17 cellular contexts compared by ENCODE assay signal in the genomic region with DNA sequence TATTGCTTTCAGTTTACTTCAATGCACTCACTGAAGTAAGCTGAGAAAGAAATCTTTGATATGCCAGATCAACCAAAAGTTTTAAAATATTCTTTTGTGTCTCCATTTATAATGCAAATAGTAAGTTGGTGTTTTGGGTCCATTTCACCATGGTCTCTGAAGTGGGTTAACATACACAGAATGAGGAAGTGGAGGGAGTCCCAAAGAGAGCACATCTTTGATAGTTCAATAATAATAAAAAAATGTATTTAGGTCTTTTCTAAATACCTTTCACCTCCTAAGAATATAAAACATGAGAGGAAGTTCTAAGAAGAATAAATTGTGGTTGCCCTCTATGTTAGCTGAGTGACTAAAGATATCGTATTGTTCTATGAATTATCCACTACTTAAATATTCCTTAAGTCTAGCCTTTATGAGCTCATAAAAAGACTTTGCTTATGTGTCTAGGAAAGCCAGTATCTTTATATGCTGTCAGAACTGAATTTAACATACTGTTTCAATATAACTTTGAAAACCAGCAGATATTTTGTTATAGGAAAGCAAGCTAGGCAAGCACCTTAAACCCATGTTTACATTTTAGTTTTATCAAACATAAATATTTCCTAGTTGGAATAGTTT.
DNase-seq lines count a peak whose midpoint lies in the region; ATAC-seq and TF ChIP-seq lines count a peak whose summit lies in the region.
"Had no signal": no experiment of that assay in that cellular context is flagged by ENCODE, and none has a peak within 500 bp of the region (broad histone marks: within the 10 kb centered on the region; RNA-seq: fewer than 3 reads in every experiment).

No MANE protein-coding gene starts in this region.

- no peaks in the 10 kb centered on the region for H3K27me3 ChIP-seq in BLaER1 treated with 17β-estradiol and CSF1 and Interleukin-3, amounts not matched to agents 10 nM and 100 nM
- H3K27me3 ChIP-seq in SU-DHL-6 (ENCODE audit: low read length) = no peaks in the 10 kb centered on the region
- H3K27me3 ChIP-seq in smooth muscle cell (ENCODE audit: low read depth) = no peaks in the 10 kb centered on the region

- no peaks in the 10 kb centered on the region for H4K20me1 ChIP-seq in BLaER1 treated with 17β-estradiol and CSF1 and Interleukin-3, amounts not matched to agents 10 nM and 100 nM
- H4K20me1 ChIP-seq in SU-DHL-6 (ENCODE audit: low read depth, low read length) = no peaks in the 10 kb centered on the region
- H4K20me1 ChIP-seq in smooth muscle cell (ENCODE audit: low read depth) = no peaks in the 10 kb centered on the region

- peaks cover 0 to 16% (median 6%) of the 10 kb centered on the region in 11 experiments; a peak in 9 of 22 replicates for H3K9me3 ChIP-seq in BLaER1 treated with 17β-estradiol and CSF1 and Interleukin-3, amounts not matched to agents 10 nM and 100 nM (replicated peaks in 1 of 11)
- H3K9me3 ChIP-seq in SU-DHL-6 (ENCODE audit: insufficient read depth, low read length) = no peaks in the 10 kb centered on the region
- H3K9me3 ChIP-seq in smooth muscle cell (replicated peaks; ENCODE audit: low read depth) = no peaks in the 10 kb centered on the region

- H3K4me2 ChIP-seq in BLaER1 treated with 17β-estradiol and CSF1 and Interleukin-3, amounts not matched to agents 10 nM and 100 nM = peak overlapping the region; percentile 10 to 87 (median 78); a peak in 18 of 22 replicates
- peak overlapping the region; percentile 53 for H3K4me2 ChIP-seq in SU-DHL-6 (ENCODE audit: low read depth, low read length, poor library complexity, severe bottlenecking)
- H3K4me2 ChIP-seq in smooth muscle cell = peak overlapping the region; percentile 57

- no peak overlapping the region for H3K9ac ChIP-seq in BLaER1 treated with 17β-estradiol and CSF1 and Interleukin-3, amounts not matched to agents 10 nM and 100 nM
- no peak overlapping the region for H3K9ac ChIP-seq in SU-DHL-6 (ENCODE audit: low read length)
- no peak overlapping the region for H3K9ac ChIP-seq in smooth muscle cell (ENCODE audit: low read depth)

- H3K4me3 ChIP-seq in BLaER1 treated with 17β-estradiol and CSF1 and Interleukin-3, amounts not matched to agents 10 nM and 100 nM = no peak overlapping the region
- H3K4me3 ChIP-seq in SU-DHL-6 (ENCODE audit: insufficient read depth, low read length, poor library complexity, severe bottlenecking) (no peak overlapping the region), smooth muscle cell (no peak overlapping the region)

- 42% methylated on average over 1 of the region's 1 CpG for WGBS in smooth muscle cell (ENCODE audit: low lambda C conversion rate)

- H2AFZ ChIP-seq in SU-DHL-6 (ENCODE audit: low read depth, low read length, severe bottlenecking) (no peak overlapping the region), smooth muscle cell (ENCODE audit: low read depth) (peak overlapping the region; percentile 71)

- peaks cover 62 to 98% (median 67%) of the 10 kb centered on the region in 10 experiments for H3K4me1 ChIP-seq in BLaER1 treated with 17β-estradiol and CSF1 and Interleukin-3, amounts not matched to agents 10 nM and 100 nM
- H3K4me1 ChIP-seq in smooth muscle cell (ENCODE audit: low read depth) = no peaks in the 10 kb centered on the region

- no peaks in the 10 kb centered on the region for H3K79me2 ChIP-seq in SU-DHL-6 (ENCODE audit: insufficient read depth, low read length)
- peaks cover 4% of the 10 kb centered on the region for H3K79me2 ChIP-seq in smooth muscle cell (ENCODE audit: low read depth)

- DNase-seq in Kasumi-1 (lab: John Stamatoyannopoulos, UW) (peak; percentile 19 to 24), smooth muscle cell (lab: John Stamatoyannopoulos, UW; ENCODE audit: unreplicated experiment) (no peak), kidney tubule cell (ENCODE audit: low spot score) (no peak)
- DNase-seq: ACHN; CD8-positive, alpha-beta T cell; COR-L47; DMS153; DMS79 treated with DMSO at 0.1 percent for 48 hours; EL; GOT3; H9 had no signal

- H3K9me2 ChIP-seq in SU-DHL-6 (replicated peaks; ENCODE audit: insufficient read depth, low read length) = no peaks in the 10 kb centered on the region

- no peaks in the 10 kb centered on the region for H3K36me3 ChIP-seq in BLaER1 treated with 17β-estradiol and CSF1 and Interleukin-3, amounts not matched to agents 10 nM and 100 nM
- no peaks in the 10 kb centered on the region for H3K36me3 ChIP-seq in SU-DHL-6 (ENCODE audit: low read length)
- no peaks in the 10 kb centered on the region for H3K36me3 ChIP-seq in smooth muscle cell (ENCODE audit: low read depth)

- ATAC-seq in HG02885 (IDR thresholded peaks at IDR 0.05; ENCODE audit: poor library complexity, unreplicated experiment) (no peak), HG03139 (IDR thresholded peaks at IDR 0.05; ENCODE audit: unreplicated experiment) (no peak)
- ATAC-seq: CD8-positive, alpha-beta T cell had no signal

- TF ChIP-seq CTCF in SU-DHL-6 (IDR thresholded peaks at IDR 0.05; ENCODE audit: insufficient read depth, low read length, poor library complexity, severe bottlenecking) = no peak
- no peak for TF ChIP-seq CTCF in smooth muscle cell (IDR thresholded peaks at IDR 0.05; ENCODE audit: borderline replicate concordance, insufficient read depth, poor library complexity, severe bottlenecking)

- peak overlapping the region in 10 of 11 experiments; percentile 69 to 95 (median 81); a peak in 14 of 22 replicates for H3K27ac ChIP-seq in BLaER1 treated with 17β-estradiol and CSF1 and Interleukin-3, amounts not matched to agents 10 nM and 100 nM
- H3K27ac ChIP-seq in SU-DHL-6 (ENCODE audit: low read depth, low read length) = peak overlapping the region; percentile 87; the same call in 1 of the 2 replicates
- peak overlapping the region; percentile 7 for H3K27ac ChIP-seq in smooth muscle cell (ENCODE audit: low read depth)
- H3K27ac ChIP-seq: C4-2B, HL-60 had no signal

- H3F3A ChIP-seq in SU-DHL-6 (ENCODE audit: insufficient read depth) (peaks cover 31% of the 10 kb centered on the region), smooth muscle cell (ENCODE audit: low read depth) (no peaks in the 10 kb centered on the region)

Comparison
In these comparisons a context has a peak if more than half of its experiments do, and no peak if none do; other contexts are left out.
1. H3K27ac ChIP-seq: peak in every context shown above with its lines; median percentile 87 in SU-DHL-6; 81 in BLaER1 treated with 17β-estradiol and CSF1 and Interleukin-3, amounts not matched to agents 10 nM and 100 nM; 7 in smooth muscle cell.
2. DNase-seq: peak in Kasumi-1 (2 of 2); none in smooth muscle cell (single experiment) and kidney tubule cell (single experiment).
3. Peak in every context shown above with its lines, with median percentiles within 50 percentile points of each other: H3K4me2 ChIP-seq.